ENCODE assay signal across 1 cellular context in genomic region chr15:52481915-52482314, GRCh38.
TF ChIP-seq lines count a peak whose summit lies in the region.

No MANE protein-coding gene starts in this region.

TF ChIP-seq in GM23338, 12 proteins besides CTCF, POLR2A, EP300 and RAD21 (continued from another document):
- TF ChIP-seq REST (IDR thresholded peaks at IDR 0.05; ENCODE audit: unreplicated experiment): no peak
- no peak for TF ChIP-seq ZNF331 (CRISPR knock-in tag; IDR thresholded peaks at IDR 0.05; ENCODE audit: low read depth)
- no peak for TF ChIP-seq NANOG (IDR thresholded peaks at IDR 0.05; ENCODE audit: borderline replicate concordance)
- TF ChIP-seq POLR2AphosphoS5 (IDR thresholded peaks at IDR 0.05; ENCODE audit: low read depth): no peak
- no peak for TF ChIP-seq EZH2 (IDR thresholded peaks at IDR 0.05; ENCODE audit: low read depth, unreplicated experiment)
- no peak for TF ChIP-seq ETS1 (IDR thresholded peaks at IDR 0.05)
- TF ChIP-seq JUNB (IDR thresholded peaks at IDR 0.05; ENCODE audit: unreplicated experiment): no peak
